In the genomic region with DNA sequence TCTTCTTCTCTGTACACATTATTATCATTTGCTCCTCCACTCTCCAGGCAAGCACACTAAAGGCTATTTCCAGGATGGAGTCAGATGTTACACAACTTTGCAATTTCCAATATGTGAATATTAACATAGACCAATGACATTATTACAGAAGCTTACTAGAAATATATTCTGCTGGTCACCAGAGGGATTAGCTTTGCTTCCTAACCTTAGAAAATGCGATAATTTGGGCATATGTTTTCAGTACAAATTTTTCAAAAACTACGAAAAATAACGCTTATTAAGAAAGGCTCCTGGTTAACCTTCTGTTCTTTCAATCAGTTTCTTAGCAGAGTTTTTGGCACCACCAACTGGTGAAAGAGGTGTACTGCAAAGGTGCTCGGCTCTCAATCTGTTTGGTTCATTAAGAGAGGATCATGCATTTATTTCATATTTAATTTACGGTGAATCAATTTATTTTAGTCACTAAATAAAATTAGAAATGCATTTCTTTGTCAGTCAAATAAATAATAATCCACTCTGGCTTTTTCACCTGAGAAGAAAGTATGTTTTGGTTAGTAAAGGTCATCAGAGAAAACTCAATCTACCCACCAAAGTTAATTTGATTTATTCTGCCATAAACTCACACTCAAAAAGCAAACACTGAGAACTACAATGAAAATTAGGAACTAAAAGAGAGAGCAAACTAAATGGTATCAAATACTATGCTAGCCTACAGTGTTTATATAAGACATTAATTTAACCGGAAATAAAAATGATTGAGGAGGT, we compare ENCODE assay signal across 8 cellular contexts. TPM values are rescaled to one million over a fixed set of nuclear protein-coding genes. Genes with fewer than 3 reads are reported as not detected.
DNase-seq lines count a peak whose midpoint lies in the region; TF ChIP-seq lines count a peak whose summit lies in the region.

No MANE protein-coding gene starts in this region.

- no peaks in the 10 kb centered on the region for H3K36me3 Mint-ChIP-seq in CD8-positive, alpha-beta memory T cell
- no peaks in the 10 kb centered on the region for H3K36me3 Mint-ChIP-seq in activated CD4-positive, alpha-beta memory T cell treated with anti-CD3 and anti-CD28 coated beads, Interleukin-2, amount 10 ng/mL, durations not matched to agents 7 days and 5 days (ENCODE audit: low read depth)

- H3K36me3 ChIP-seq in CD8-positive, alpha-beta memory T cell (ENCODE audit: insufficient read depth, low read length): no peaks in the 10 kb centered on the region
- no peaks in the 10 kb centered on the region for H3K36me3 ChIP-seq in effector memory CD4-positive, alpha-beta T cell (ENCODE audit: control insufficient read depth, insufficient read depth, low read length)

- no peak overlapping the region for H3K27ac Mint-ChIP-seq in CD8-positive, alpha-beta memory T cell
- H3K27ac Mint-ChIP-seq in activated CD4-positive, alpha-beta memory T cell treated with anti-CD3 and anti-CD28 coated beads, Interleukin-2, amount 10 ng/mL, durations not matched to agents 7 days and 5 days: no peak overlapping the region

- H3K27ac ChIP-seq in CD8-positive, alpha-beta memory T cell (ENCODE audit: low read depth, low read length): no peak overlapping the region
- H3K27ac ChIP-seq in effector memory CD4-positive, alpha-beta T cell (ENCODE audit: insufficient read depth, low read length, poor library complexity, severe bottlenecking): no peak overlapping the region

- POLR2A ChIA-PET in CD8-positive, alpha-beta memory T cell (lab: Charles Lee): no interaction called here
- POLR2A ChIA-PET in activated CD4-positive, alpha-beta memory T cell treated with anti-CD3 and anti-CD28 coated beads, Interleukin-2, amount 10 ng/mL, durations not matched to agents 7 days and 5 days (lab: Charles Lee): no interaction called here

- TF ChIP-seq CTCF in HFF-Myc (IDR thresholded peaks at IDR 0.05; ENCODE audit: low read depth, low read length, missing control alignments): peak; percentile 88

- DNase-seq in CD8-positive, alpha-beta memory T cell: peak; percentile 24 to 62 (median 44)
- DNase-seq in HFF-Myc (ENCODE audit: extremely low read depth, low read depth): peak; percentile 43
- DNase-seq in NCI-H774 (lab: John Stamatoyannopoulos, UW): peak; percentile 69
- DNase-seq in activated CD4-positive, alpha-beta memory T cell treated with anti-CD3 and anti-CD28 coated beads, Interleukin-2, amount 10 ng/mL, durations not matched to agents 7 days and 5 days: peak; percentile 59
- peak in 2 of 3 donors; percentile 22 to 37 for DNase-seq in effector memory CD4-positive, alpha-beta T cell
- peak; percentile 81 for DNase-seq in midbrain (lab: John Stamatoyannopoulos, UW)
- DNase-seq in stimulated activated CD8-positive, alpha-beta memory T cell treated with anti-CD3 and anti-CD28 coated beads, Interleukin-7, amount 100 ng/mL, for 1 hour (ENCODE audit: low read depth in 2 of 2): peak; percentile 25 to 34
- DNase-seq in GOT3 (lab: John Stamatoyannopoulos, UW): no peak

- CTCF ChIA-PET in CD8-positive, alpha-beta memory T cell (lab: Charles Lee): interaction anchor here (1.0 to 3.8 kb wide), 6 partner anchors 17 to 888 kb away, joined by 3 to 16 read pairs (median 7); no protein-coding TSS in a partner anchor
- CTCF ChIA-PET in activated CD4-positive, alpha-beta memory T cell treated with anti-CD3 and anti-CD28 coated beads, Interleukin-2, amount 10 ng/mL, durations not matched to agents 7 days and 5 days (lab: Charles Lee): interaction anchor here (0.6 to 1.6 kb wide), 8 partner anchors 9 to 892 kb away, joined by 3 to 7 read pairs (median 4); no protein-coding TSS in a partner anchor

- H3K4me1 Mint-ChIP-seq in CD8-positive, alpha-beta memory T cell: peaks cover 2 to 4% (median 4%) of the 10 kb centered on the region in 3 donors
- H3K4me1 Mint-ChIP-seq in activated CD4-positive, alpha-beta memory T cell treated with anti-CD3 and anti-CD28 coated beads, Interleukin-2, amount 10 ng/mL, durations not matched to agents 7 days and 5 days: peaks cover 2% of the 10 kb centered on the region

- H3K4me1 ChIP-seq in CD8-positive, alpha-beta memory T cell (ENCODE audit: insufficient read depth, low read length): no peaks in the 10 kb centered on the region
- H3K4me1 ChIP-seq in effector memory CD4-positive, alpha-beta T cell (ENCODE audit: control insufficient read depth, insufficient read depth, low read length, poor library complexity, severe bottlenecking): no peaks in the 10 kb centered on the region

- H3K27me3 Mint-ChIP-seq in CD8-positive, alpha-beta memory T cell: peaks cover 3 to 7% of the 10 kb centered on the region in 2 donors
- peaks cover 7% of the 10 kb centered on the region for H3K27me3 Mint-ChIP-seq in activated CD4-positive, alpha-beta memory T cell treated with anti-CD3 and anti-CD28 coated beads, Interleukin-2, amount 10 ng/mL, durations not matched to agents 7 days and 5 days

- H3K9me3 Mint-ChIP-seq in CD8-positive, alpha-beta memory T cell: no peaks in the 10 kb centered on the region
- H3K9me3 Mint-ChIP-seq in activated CD4-positive, alpha-beta memory T cell treated with anti-CD3 and anti-CD28 coated beads, Interleukin-2, amount 10 ng/mL, durations not matched to agents 7 days and 5 days: no peaks in the 10 kb centered on the region

- H3K4me3 ChIP-seq in CD8-positive, alpha-beta memory T cell (ENCODE audit: low read length): no peak overlapping the region
- no peak overlapping the region for H3K4me3 ChIP-seq in HFF-Myc (replicated peaks; ENCODE audit: low read depth, low read length)
- no peak overlapping the region for H3K4me3 ChIP-seq in effector memory CD4-positive, alpha-beta T cell (ENCODE audit: insufficient read depth, low read depth, low read length, poor library complexity, severe bottlenecking)

- no peak overlapping the region for H3K4me3 Mint-ChIP-seq in CD8-positive, alpha-beta memory T cell
- no peak overlapping the region for H3K4me3 Mint-ChIP-seq in activated CD4-positive, alpha-beta memory T cell treated with anti-CD3 and anti-CD28 coated beads, Interleukin-2, amount 10 ng/mL, durations not matched to agents 7 days and 5 days

- H3K9me3 ChIP-seq in CD8-positive, alpha-beta memory T cell (ENCODE audit: low read length): no peaks in the 10 kb centered on the region
- no peaks in the 10 kb centered on the region for H3K9me3 ChIP-seq in effector memory CD4-positive, alpha-beta T cell (ENCODE audit: control insufficient read depth, low read length)

- no peaks in the 10 kb centered on the region for H3K27me3 ChIP-seq in CD8-positive, alpha-beta memory T cell (ENCODE audit: insufficient read depth, low read length, poor library complexity, severe bottlenecking)
- H3K27me3 ChIP-seq in effector memory CD4-positive, alpha-beta T cell (replicated peaks; ENCODE audit: control insufficient read depth, insufficient read depth, low read length, poor library complexity, severe bottlenecking): no peaks in the 10 kb centered on the region

RNA-seq across cellular contexts. Expression of a gene that starts 39.2 kb away (rescaled TPM):
- 10 to 100 TPM in 1 of 2 experiments, 1 to 10 TPM in 1; 9.8 to 12.1 TPM for total RNA-seq in CD8-positive, alpha-beta memory T cell
- 2.0 TPM for polyA plus RNA-seq in CD8-positive, alpha-beta memory T cell
- 1 to 10 TPM; 9.6 to 9.9 TPM for total RNA-seq in activated CD4-positive, alpha-beta memory T cell treated with anti-CD3 and anti-CD28 coated beads, Interleukin-2, amount 10 ng/mL, durations not matched to agents 7 days and 5 days

RNA-seq across cellular contexts. Expression of a gene that starts 40.4 kb away (rescaled TPM):
- 10 to 100 TPM; 82.2 to 84.2 TPM for total RNA-seq in CD8-positive, alpha-beta memory T cell
- 38.7 TPM for polyA plus RNA-seq in CD8-positive, alpha-beta memory T cell
- total RNA-seq in activated CD4-positive, alpha-beta memory T cell treated with anti-CD3 and anti-CD28 coated beads, Interleukin-2, amount 10 ng/mL, durations not matched to agents 7 days and 5 days: 10 to 100 TPM; 78.0 to 82.1 TPM
